1 cellular context compared by ENCODE assay signal in the genomic region with DNA sequence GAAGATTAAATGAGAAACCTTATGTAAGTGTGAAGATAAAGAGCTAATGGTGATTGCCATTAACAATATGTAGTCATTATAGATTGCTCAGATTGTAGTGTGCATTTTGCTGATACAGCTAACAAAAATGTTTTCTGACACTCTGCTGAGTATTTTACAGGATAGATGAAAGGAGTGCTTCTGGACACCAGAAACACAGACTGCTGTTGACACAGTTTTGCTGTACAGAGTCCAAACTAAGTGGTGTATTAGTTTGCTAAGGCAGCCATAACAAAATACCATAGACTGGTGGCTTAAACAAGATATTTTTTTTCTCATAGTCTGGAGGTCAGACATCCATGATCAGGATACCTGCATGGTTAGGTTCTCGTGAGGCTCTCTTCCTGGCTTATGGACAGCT.
TF ChIP-seq lines count a peak whose summit lies in the region.

No MANE protein-coding gene starts in this region.

TF ChIP-seq in HepG2, 621 proteins besides CTCF, POLR2A, EP300 and RAD21 (continued from another document and continues in another):
- TF ChIP-seq, protein P1, sequence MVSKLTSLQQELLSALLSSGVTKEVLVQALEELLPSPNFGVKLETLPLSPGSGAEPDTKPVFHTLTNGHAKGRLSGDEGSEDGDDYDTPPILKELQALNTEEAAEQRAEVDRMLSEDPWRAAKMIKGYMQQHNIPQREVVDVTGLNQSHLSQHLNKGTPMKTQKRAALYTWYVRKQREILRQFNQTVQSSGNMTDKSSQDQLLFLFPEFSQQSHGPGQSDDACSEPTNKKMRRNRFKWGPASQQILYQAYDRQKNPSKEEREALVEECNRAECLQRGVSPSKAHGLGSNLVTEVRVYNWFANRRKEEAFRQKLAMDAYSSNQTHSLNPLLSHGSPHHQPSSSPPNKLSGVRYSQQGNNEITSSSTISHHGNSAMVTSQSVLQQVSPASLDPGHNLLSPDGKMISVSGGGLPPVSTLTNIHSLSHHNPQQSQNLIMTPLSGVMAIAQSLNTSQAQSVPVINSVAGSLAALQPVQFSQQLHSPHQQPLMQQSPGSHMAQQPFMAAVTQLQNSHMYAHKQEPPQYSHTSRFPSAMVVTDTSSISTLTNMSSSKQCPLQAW (CRISPR knock-in tag; IDR thresholded peaks at IDR 0.05), result no peak
- TF ChIP-seq, protein P2, sequence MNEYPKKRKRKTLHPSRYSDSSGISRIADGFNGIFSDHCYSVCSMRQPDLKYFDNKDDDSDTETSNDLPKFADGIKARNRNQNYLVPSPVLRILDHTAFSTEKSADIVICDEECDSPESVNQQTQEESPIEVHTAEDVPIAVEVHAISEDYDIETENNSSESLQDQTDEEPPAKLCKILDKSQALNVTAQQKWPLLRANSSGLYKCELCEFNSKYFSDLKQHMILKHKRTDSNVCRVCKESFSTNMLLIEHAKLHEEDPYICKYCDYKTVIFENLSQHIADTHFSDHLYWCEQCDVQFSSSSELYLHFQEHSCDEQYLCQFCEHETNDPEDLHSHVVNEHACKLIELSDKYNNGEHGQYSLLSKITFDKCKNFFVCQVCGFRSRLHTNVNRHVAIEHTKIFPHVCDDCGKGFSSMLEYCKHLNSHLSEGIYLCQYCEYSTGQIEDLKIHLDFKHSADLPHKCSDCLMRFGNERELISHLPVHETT (CRISPR knock-in tag; conservative IDR thresholded peaks at IDR 0.05), result no peak
- no peak for TF ChIP-seq PLRG1 (conservative IDR thresholded peaks at IDR 0.05)
- TF ChIP-seq, protein P3, sequence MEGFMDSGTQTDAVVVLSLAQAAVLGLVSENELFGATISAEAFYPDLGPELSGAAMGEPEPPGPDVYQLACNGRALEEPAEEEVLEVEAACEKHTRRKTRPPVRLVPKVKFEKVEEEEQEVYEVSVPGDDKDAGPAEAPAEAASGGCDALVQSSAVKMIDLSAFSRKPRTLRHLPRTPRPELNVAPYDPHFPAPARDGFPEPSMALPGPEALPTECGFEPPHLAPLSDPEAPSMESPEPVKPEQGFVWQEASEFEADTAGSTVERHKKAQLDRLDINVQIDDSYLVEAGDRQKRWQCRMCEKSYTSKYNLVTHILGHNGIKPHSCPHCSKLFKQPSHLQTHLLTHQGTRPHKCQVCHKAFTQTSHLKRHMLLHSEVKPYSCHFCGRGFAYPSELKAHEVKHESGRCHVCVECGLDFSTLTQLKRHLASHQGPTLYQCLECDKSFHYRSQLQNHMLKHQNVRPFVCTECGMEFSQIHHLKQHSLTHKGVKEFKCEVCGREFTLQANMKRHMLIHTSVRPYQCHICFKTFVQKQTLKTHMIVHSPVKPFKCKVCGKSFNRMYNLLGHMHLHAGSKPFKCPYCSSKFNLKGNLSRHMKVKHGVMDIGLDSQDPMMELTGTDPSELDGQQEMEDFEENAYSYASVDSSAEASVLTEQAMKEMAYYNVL (CRISPR knock-in tag; IDR thresholded peaks at IDR 0.05; ENCODE audit: borderline replicate concordance), result no peak
- TF ChIP-seq, protein P4, sequence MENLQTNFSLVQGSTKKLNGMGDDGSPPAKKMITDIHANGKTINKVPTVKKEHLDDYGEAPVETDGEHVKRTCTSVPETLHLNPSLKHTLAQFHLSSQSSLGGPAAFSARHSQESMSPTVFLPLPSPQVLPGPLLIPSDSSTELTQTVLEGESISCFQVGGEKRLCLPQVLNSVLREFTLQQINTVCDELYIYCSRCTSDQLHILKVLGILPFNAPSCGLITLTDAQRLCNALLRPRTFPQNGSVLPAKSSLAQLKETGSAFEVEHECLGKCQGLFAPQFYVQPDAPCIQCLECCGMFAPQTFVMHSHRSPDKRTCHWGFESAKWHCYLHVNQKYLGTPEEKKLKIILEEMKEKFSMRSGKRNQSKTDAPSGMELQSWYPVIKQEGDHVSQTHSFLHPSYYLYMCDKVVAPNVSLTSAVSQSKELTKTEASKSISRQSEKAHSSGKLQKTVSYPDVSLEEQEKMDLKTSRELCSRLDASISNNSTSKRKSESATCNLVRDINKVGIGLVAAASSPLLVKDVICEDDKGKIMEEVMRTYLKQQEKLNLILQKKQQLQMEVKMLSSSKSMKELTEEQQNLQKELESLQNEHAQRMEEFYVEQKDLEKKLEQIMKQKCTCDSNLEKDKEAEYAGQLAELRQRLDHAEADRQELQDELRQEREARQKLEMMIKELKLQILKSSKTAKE (CRISPR knock-in tag; IDR thresholded peaks at IDR 0.05; ENCODE audit: borderline replicate concordance), result peak; percentile 45; the same call in 1 of the 2 replicates
- 0 out of 2 replicates have a peak, but pooled peaks have one; percentile 29 for TF ChIP-seq ZNF792 (CRISPR knock-in tag; IDR thresholded peaks at IDR 0.05)
- TF ChIP-seq SALL2 (CRISPR knock-in tag; IDR thresholded peaks at IDR 0.05), result no peak
- no peak for TF ChIP-seq MLLT10 (CRISPR knock-in tag; IDR thresholded peaks at IDR 0.05)
- TF ChIP-seq ZNF234 (CRISPR knock-in tag; conservative IDR thresholded peaks at IDR 0.05), result no peak
- no peak for TF ChIP-seq KAT7 (CRISPR knock-in tag; IDR thresholded peaks at IDR 0.05; ENCODE audit: borderline replicate concordance)
- no peak for TF ChIP-seq ZSCAN22 (CRISPR knock-in tag; IDR thresholded peaks at IDR 0.05)
- TF ChIP-seq ZBTB42 (CRISPR knock-in tag; IDR thresholded peaks at IDR 0.05), result no peak
- TF ChIP-seq MEIS1 (CRISPR knock-in tag; IDR thresholded peaks at IDR 0.05; ENCODE audit: borderline replicate concordance), result no peak
- TF ChIP-seq ZNF747 (CRISPR knock-in tag; IDR thresholded peaks at IDR 0.05; ENCODE audit: borderline replicate concordance), result no peak
- TF ChIP-seq CENPT (CRISPR knock-in tag; IDR thresholded peaks at IDR 0.05; ENCODE audit: low read depth), result no peak
- TF ChIP-seq SPEN (CRISPR knock-in tag; IDR thresholded peaks at IDR 0.05; ENCODE audit: low read depth), result no peak
- no peak for TF ChIP-seq AGO1 (IDR thresholded peaks at IDR 0.05; ENCODE audit: low read depth, low read length, poor library complexity, severe bottlenecking)
- no peak for TF ChIP-seq MTA3 (CRISPR knock-in tag; IDR thresholded peaks at IDR 0.05)
- peak; percentile 72; the same call in 1 of the 2 replicates for TF ChIP-seq FOXK2 (IDR thresholded peaks at IDR 0.05)
- no peak for TF ChIP-seq HOXA7 (CRISPR knock-in tag; IDR thresholded peaks at IDR 0.05)
- TF ChIP-seq ZNF430 (CRISPR knock-in tag; IDR thresholded peaks at IDR 0.05), result no peak
- TF ChIP-seq, protein P5, sequence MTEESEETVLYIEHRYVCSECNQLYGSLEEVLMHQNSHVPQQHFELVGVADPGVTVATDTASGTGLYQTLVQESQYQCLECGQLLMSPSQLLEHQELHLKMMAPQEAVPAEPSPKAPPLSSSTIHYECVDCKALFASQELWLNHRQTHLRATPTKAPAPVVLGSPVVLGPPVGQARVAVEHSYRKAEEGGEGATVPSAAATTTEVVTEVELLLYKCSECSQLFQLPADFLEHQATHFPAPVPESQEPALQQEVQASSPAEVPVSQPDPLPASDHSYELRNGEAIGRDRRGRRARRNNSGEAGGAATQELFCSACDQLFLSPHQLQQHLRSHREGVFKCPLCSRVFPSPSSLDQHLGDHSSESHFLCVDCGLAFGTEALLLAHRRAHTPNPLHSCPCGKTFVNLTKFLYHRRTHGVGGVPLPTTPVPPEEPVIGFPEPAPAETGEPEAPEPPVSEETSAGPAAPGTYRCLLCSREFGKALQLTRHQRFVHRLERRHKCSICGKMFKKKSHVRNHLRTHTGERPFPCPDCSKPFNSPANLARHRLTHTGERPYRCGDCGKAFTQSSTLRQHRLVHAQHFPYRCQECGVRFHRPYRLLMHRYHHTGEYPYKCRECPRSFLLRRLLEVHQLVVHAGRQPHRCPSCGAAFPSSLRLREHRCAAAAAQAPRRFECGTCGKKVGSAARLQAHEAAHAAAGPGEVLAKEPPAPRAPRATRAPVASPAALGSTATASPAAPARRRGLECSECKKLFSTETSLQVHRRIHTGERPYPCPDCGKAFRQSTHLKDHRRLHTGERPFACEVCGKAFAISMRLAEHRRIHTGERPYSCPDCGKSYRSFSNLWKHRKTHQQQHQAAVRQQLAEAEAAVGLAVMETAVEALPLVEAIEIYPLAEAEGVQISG (CRISPR knock-in tag; IDR thresholded peaks at IDR 0.05), result no peak
- no peak for TF ChIP-seq HOXA5 (CRISPR knock-in tag; IDR thresholded peaks at IDR 0.05)
- 0 out of 2 replicates have a peak, but pooled peaks have one; percentile 35 for TF ChIP-seq FOXP1 (IDR thresholded peaks at IDR 0.05)
- peak; percentile 73 for TF ChIP-seq FOXP1 (CRISPR knock-in tag; IDR thresholded peaks at IDR 0.05)
- TF ChIP-seq FOXJ3 (CRISPR knock-in tag; IDR thresholded peaks at IDR 0.05; ENCODE audit: borderline replicate concordance), result peak; percentile 78; the same call in 1 of the 2 replicates
- TF ChIP-seq FOXA3 (CRISPR knock-in tag; IDR thresholded peaks at IDR 0.05), result peak; percentile 94
- TF ChIP-seq, protein P6, sequence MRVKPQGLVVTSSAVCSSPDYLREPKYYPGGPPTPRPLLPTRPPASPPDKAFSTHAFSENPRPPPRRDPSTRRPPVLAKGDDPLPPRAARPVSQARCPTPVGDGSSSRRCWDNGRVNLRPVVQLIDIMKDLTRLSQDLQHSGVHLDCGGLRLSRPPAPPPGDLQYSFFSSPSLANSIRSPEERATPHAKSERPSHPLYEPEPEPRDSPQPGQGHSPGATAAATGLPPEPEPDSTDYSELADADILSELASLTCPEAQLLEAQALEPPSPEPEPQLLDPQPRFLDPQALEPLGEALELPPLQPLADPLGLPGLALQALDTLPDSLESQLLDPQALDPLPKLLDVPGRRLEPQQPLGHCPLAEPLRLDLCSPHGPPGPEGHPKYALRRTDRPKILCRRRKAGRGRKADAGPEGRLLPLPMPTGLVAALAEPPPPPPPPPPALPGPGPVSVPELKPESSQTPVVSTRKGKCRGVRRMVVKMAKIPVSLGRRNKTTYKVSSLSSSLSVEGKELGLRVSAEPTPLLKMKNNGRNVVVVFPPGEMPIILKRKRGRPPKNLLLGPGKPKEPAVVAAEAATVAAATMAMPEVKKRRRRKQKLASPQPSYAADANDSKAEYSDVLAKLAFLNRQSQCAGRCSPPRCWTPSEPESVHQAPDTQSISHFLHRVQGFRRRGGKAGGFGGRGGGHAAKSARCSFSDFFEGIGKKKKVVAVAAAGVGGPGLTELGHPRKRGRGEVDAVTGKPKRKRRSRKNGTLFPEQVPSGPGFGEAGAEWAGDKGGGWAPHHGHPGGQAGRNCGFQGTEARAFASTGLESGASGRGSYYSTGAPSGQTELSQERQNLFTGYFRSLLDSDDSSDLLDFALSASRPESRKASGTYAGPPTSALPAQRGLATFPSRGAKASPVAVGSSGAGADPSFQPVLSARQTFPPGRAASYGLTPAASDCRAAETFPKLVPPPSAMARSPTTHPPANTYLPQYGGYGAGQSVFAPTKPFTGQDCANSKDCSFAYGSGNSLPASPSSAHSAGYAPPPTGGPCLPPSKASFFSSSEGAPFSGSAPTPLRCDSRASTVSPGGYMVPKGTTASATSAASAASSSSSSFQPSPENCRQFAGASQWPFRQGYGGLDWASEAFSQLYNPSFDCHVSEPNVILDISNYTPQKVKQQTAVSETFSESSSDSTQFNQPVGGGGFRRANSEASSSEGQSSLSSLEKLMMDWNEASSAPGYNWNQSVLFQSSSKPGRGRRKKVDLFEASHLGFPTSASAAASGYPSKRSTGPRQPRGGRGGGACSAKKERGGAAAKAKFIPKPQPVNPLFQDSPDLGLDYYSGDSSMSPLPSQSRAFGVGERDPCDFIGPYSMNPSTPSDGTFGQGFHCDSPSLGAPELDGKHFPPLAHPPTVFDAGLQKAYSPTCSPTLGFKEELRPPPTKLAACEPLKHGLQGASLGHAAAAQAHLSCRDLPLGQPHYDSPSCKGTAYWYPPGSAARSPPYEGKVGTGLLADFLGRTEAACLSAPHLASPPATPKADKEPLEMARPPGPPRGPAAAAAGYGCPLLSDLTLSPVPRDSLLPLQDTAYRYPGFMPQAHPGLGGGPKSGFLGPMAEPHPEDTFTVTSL (CRISPR knock-in tag; IDR thresholded peaks at IDR 0.05; ENCODE audit: borderline replicate concordance), result peak; percentile 49; the same call in 1 of the 2 replicates
- TF ChIP-seq, protein P7, sequence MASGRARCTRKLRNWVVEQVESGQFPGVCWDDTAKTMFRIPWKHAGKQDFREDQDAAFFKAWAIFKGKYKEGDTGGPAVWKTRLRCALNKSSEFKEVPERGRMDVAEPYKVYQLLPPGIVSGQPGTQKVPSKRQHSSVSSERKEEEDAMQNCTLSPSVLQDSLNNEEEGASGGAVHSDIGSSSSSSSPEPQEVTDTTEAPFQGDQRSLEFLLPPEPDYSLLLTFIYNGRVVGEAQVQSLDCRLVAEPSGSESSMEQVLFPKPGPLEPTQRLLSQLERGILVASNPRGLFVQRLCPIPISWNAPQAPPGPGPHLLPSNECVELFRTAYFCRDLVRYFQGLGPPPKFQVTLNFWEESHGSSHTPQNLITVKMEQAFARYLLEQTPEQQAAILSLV (CRISPR knock-in tag; IDR thresholded peaks at IDR 0.05; ENCODE audit: borderline replicate concordance), result no peak
- TF ChIP-seq MAFG (CRISPR knock-in tag; IDR thresholded peaks at IDR 0.05), result no peak
- TF ChIP-seq ZMYM4 (CRISPR knock-in tag; IDR thresholded peaks at IDR 0.05), result peak; percentile 60
- TF ChIP-seq KMT2A (CRISPR knock-in tag; IDR thresholded peaks at IDR 0.05), result no peak
- TF ChIP-seq, protein P8, sequence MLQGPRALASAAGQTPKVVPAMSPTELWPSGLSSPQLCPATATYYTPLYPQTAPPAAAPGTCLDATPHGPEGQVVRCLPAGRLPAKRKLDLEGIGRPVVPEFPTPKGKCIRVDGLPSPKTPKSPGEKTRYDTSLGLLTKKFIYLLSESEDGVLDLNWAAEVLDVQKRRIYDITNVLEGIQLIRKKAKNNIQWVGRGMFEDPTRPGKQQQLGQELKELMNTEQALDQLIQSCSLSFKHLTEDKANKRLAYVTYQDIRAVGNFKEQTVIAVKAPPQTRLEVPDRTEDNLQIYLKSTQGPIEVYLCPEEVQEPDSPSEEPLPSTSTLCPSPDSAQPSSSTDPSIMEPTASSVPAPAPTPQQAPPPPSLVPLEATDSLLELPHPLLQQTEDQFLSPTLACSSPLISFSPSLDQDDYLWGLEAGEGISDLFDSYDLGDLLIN (CRISPR knock-in tag; IDR thresholded peaks at IDR 0.05; ENCODE audit: borderline replicate concordance), result no peak
- TF ChIP-seq WIZ (CRISPR knock-in tag; IDR thresholded peaks at IDR 0.05), result no peak
- TF ChIP-seq ARNT (IDR thresholded peaks at IDR 0.05), result no peak
- no peak for TF ChIP-seq ZNF749 (CRISPR knock-in tag; IDR thresholded peaks at IDR 0.05; ENCODE audit: borderline replicate concordance)
- no peak for TF ChIP-seq PHF8 (CRISPR knock-in tag; IDR thresholded peaks at IDR 0.05)
- peak; percentile 55; the same call in 1 of the 2 replicates for TF ChIP-seq ZNF331 (CRISPR knock-in tag; IDR thresholded peaks at IDR 0.05)
- peak; percentile 28; the same call in 1 of the 2 replicates for TF ChIP-seq SIN3A (IDR thresholded peaks at IDR 0.05; ENCODE audit: borderline replicate concordance, low read depth, low read length)
